In genomic region chr1:179816196-179816960, GRCh38 we compare ENCODE assay signal across 11 cellular contexts.
DNase-seq lines count a peak whose midpoint lies in the region; ATAC-seq, FAIRE-seq and TF ChIP-seq lines count a peak whose summit lies in the region.
"Had no signal": no experiment of that assay in that cellular context is flagged by ENCODE, and none has a peak within 500 bp of the region (broad histone marks: within the 10 kb centered on the region; RNA-seq: fewer than 3 reads in every experiment).

No MANE protein-coding gene starts in this region.

- intact Hi-C loops in left ventricle myocardium superior (cut with micrococcal nuclease) = no loop called here
- intact Hi-C loops in gastrocnemius medialis (cut with DNase I; ENCODE audit: low total_unique reads) = no loop called here

- FAIRE-seq in GM12891 (lab: Jason Lieb, UNC) = no peak

- peaks cover 21% of the 10 kb centered on the region for H3K4me1 Mint-ChIP-seq in activated CD4-positive, alpha-beta T cell treated with anti-CD3 and anti-CD28 coated beads, Interleukin-2, amount 10 ng/mL, durations not matched to agents 7 days and 5 days
- peaks cover 17 to 20% (median 19%) of the 10 kb centered on the region in 3 donors for H3K4me1 Mint-ChIP-seq in T-cell

- no peaks in the 10 kb centered on the region for H3K9me3 ChIP-seq in gastrocnemius medialis
- H3K9me3 ChIP-seq: HAP-1, neutrophil had no signal

- H3K4me3 Mint-ChIP-seq in activated CD4-positive, alpha-beta T cell treated with anti-CD3 and anti-CD28 coated beads, Interleukin-2, amount 10 ng/mL, durations not matched to agents 7 days and 5 days = peak overlapping the region; percentile 81
- H3K4me3 Mint-ChIP-seq in T-cell = peak overlapping the region in 2 of 3 donors; percentile 88 to 93

- no peaks in the 10 kb centered on the region for H3K9me3 Mint-ChIP-seq in activated CD4-positive, alpha-beta T cell treated with anti-CD3 and anti-CD28 coated beads, Interleukin-2, amount 10 ng/mL, durations not matched to agents 7 days and 5 days
- no peaks in the 10 kb centered on the region for H3K9me3 Mint-ChIP-seq in T-cell

- TF ChIP-seq POLR2A in gastrocnemius medialis (IDR thresholded peaks at IDR 0.05) (no peak), GM12891 (IDR thresholded peaks at IDR 0.05; ENCODE audit: low read depth, low read length) (no peak)

- peak overlapping the region; percentile 19 for H3K27ac Mint-ChIP-seq in activated CD4-positive, alpha-beta T cell treated with anti-CD3 and anti-CD28 coated beads, Interleukin-2, amount 10 ng/mL, durations not matched to agents 7 days and 5 days
- peak overlapping the region in 1 of 2 donors; percentile 27 for H3K27ac Mint-ChIP-seq in T-cell

- peaks cover 0 to 7% (median 5%) of the 10 kb centered on the region in 3 donors for H3K27me3 ChIP-seq in gastrocnemius medialis
- H3K27me3 ChIP-seq: neutrophil had no signal

- ATAC-seq in T-cell (replicated peaks in 1 of 4) = no peak
- peak; percentile 28 for ATAC-seq in left ventricle myocardium superior
- ATAC-seq in gastrocnemius medialis = no peak
- ATAC-seq in GM21528 (IDR thresholded peaks at IDR 0.05; ENCODE audit: low FRiP score, unreplicated experiment) = no peak

- TF ChIP-seq CTCF in gastrocnemius medialis (IDR thresholded peaks at IDR 0.05 in 4 of 5, conservative IDR thresholded peaks at IDR 0.05 in 1 of 5) = no peak

- POLR2A ChIA-PET in activated CD4-positive, alpha-beta T cell treated with anti-CD3 and anti-CD28 coated beads, Interleukin-2, amount 10 ng/mL, durations not matched to agents 7 days and 5 days (lab: Charles Lee) = no interaction called here
- POLR2A ChIA-PET in T-cell (lab: Charles Lee) = interaction anchor here (0.5 to 0.7 kb wide), 2 partner anchors 42 to 64 kb away, joined by 3 to 4 read pairs; no protein-coding TSS in a partner anchor

- no peaks in the 10 kb centered on the region for H3K27me3 Mint-ChIP-seq in activated CD4-positive, alpha-beta T cell treated with anti-CD3 and anti-CD28 coated beads, Interleukin-2, amount 10 ng/mL, durations not matched to agents 7 days and 5 days
- H3K27me3 Mint-ChIP-seq in T-cell = peaks cover 0 to 2% of the 10 kb centered on the region in 2 donors

- peaks cover 14 to 19% of the 10 kb centered on the region in 2 donors for H3K4me1 ChIP-seq in gastrocnemius medialis

- H3K27ac ChIP-seq in gastrocnemius medialis = peak overlapping the region in 3 of 4 donors; percentile 38 to 51 (median 45)
- H3K27ac ChIP-seq: C4-2B had no signal

- no peak for DNase-seq in activated CD4-positive, alpha-beta T cell treated with anti-CD3 and anti-CD28 coated beads, Interleukin-2, amount 10 ng/mL, durations not matched to agents 7 days and 5 days
- DNase-seq in activated CD4-positive, alpha-beta T cell treated with anti-CD3 and anti-CD28 coated beads, Interleukin-2, amount 50 U/mL, for 4 hours = no peak
- DNase-seq in T-cell = no peak
- DNase-seq in left ventricle myocardium superior = peak; percentile 84
- DNase-seq in gastrocnemius medialis = peak; percentile 41 to 43
- no peak for DNase-seq in GM12891 (ENCODE audit: insufficient read length, low spot score)
- no peak for DNase-seq in cerebellar nuclear complex (lab: John Stamatoyannopoulos, UW)

- in situ Hi-C loops in gastrocnemius medialis (cut with MboI; ENCODE audit: low sequenced_read_pairs in 4 of 4) = loop anchor here in 1 of 4 donors (25.0 kb wide), 1 partner anchor 729 kb away; the partner anchor contains the start of gene TOR3A

- H3K36me3 Mint-ChIP-seq in activated CD4-positive, alpha-beta T cell treated with anti-CD3 and anti-CD28 coated beads, Interleukin-2, amount 10 ng/mL, durations not matched to agents 7 days and 5 days (ENCODE audit: low read depth) = no peaks in the 10 kb centered on the region
- no peaks in the 10 kb centered on the region for H3K36me3 Mint-ChIP-seq in T-cell

- H3K36me3 ChIP-seq in gastrocnemius medialis = no peaks in the 10 kb centered on the region
- H3K36me3 ChIP-seq: HAP-1, neutrophil had no signal

- no peak overlapping the region for H3K4me3 ChIP-seq in gastrocnemius medialis

- CTCF ChIA-PET in activated CD4-positive, alpha-beta T cell treated with anti-CD3 and anti-CD28 coated beads, Interleukin-2, amount 10 ng/mL, durations not matched to agents 7 days and 5 days (lab: Charles Lee) = interaction anchor here (0.8 to 2.4 kb wide), 2 partner anchors 32 to 110 kb away, joined by 3 to 5 read pairs; no protein-coding TSS in a partner anchor
- CTCF ChIA-PET in T-cell (lab: Charles Lee) = interaction anchor here (10.2 to 10.6 kb wide), 2 partner anchors 110 to 112 kb away, joined by 208 to 411 read pairs; no protein-coding TSS in a partner anchor

TF ChIP-seq in GM12891, 5 proteins besides CTCF, POLR2A, EP300 and RAD21:
- TF ChIP-seq PAX5 (IDR thresholded peaks at IDR 0.05; ENCODE audit: insufficient read depth, low read length, severe bottlenecking) (no peak), POU2F2 (IDR thresholded peaks at IDR 0.05; ENCODE audit: low read depth, low read length) (no peak), POLR2AphosphoS5 (IDR thresholded peaks at IDR 0.05; ENCODE audit: low read depth, low read length) (no peak), TAF1 (IDR thresholded peaks at IDR 0.05; ENCODE audit: low read depth, low read length) (no peak)

Comparison
In these comparisons a context has a peak if more than half of its experiments do, and no peak if none do; other contexts are left out.
1. DNase-seq: peak in left ventricle myocardium superior (single experiment) and gastrocnemius medialis (2 of 2); none in activated CD4-positive, alpha-beta T cell treated with anti-CD3 and anti-CD28 coated beads, Interleukin-2, amount 10 ng/mL, durations not matched to agents 7 days and 5 days (single experiment), activated CD4-positive, alpha-beta T cell treated with anti-CD3 and anti-CD28 coated beads, Interleukin-2, amount 50 U/mL, for 4 hours (0 of 2), T-cell (0 of 34), GM12891 (single experiment) and cerebellar nuclear complex (0 of 2).